23 cellular contexts compared by ENCODE assay signal in the genomic region with DNA sequence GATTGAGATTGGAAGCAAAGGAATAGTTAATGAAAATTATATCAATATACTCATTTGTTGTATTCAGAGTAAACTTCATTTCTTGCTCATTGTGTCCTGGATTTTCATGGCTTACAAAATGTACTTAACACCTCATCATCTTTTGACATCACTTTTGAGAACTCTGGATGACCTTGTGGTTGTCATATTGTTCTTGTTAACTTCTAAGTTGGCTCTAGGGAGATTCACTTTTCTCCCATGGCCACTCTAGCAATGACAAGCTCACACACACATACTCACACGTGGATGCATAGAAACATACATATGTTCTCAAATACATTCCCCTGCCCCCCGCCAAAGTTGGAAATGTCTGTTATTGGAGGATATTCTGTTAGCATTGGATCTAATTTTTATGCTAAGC. TPM values are rescaled to one million over a fixed set of nuclear protein-coding genes. Genes with fewer than 3 reads are reported as not detected.
DNase-seq lines count a peak whose midpoint lies in the region; FAIRE-seq and TF ChIP-seq lines count a peak whose summit lies in the region.
"Had no signal": no experiment of that assay in that cellular context is flagged by ENCODE, and none has a peak within 500 bp of the region (broad histone marks: within the 10 kb centered on the region; RNA-seq: fewer than 3 reads in every experiment).

No MANE protein-coding gene starts in this region.

- H3K27me3 ChIP-seq in esophagus muscularis mucosa: no peaks in the 10 kb centered on the region
- H3K27me3 ChIP-seq: BE2C, BLaER1 had no signal

- no peaks in the 10 kb centered on the region for H3K9me3 ChIP-seq in esophagus muscularis mucosa
- H3K9me3 ChIP-seq: A549, BE2C, BLaER1, Caco-2 had no signal

- H3K4me3 Mint-ChIP-seq in mesothelial cell of epicardium: no peak overlapping the region
- no peak overlapping the region for H3K4me3 Mint-ChIP-seq in progenitor cell of endocrine pancreas (ENCODE audit: low read depth)
- H3K4me3 Mint-ChIP-seq: CD14-positive monocyte; CD4-positive, alpha-beta memory T cell; CD4-positive, CD25-positive, alpha-beta regulatory T cell; CD8-positive, alpha-beta memory T cell had no signal

- H3K36me3 ChIP-seq in esophagus muscularis mucosa: no peaks in the 10 kb centered on the region
- H3K36me3 ChIP-seq: BE2C, BLaER1 had no signal

- 29% methylated on average over 2 of the region's 2 CpGs for WGBS in esophagus muscularis mucosa

- intact Hi-C loops in esophagus muscularis mucosa (cut with DNase I): no loop called here

- H3K27me3 Mint-ChIP-seq in mesothelial cell of epicardium (ENCODE audit: low read depth) (no peaks in the 10 kb centered on the region), progenitor cell of endocrine pancreas (no peaks in the 10 kb centered on the region)
- H3K27me3 Mint-ChIP-seq: CD4-positive, alpha-beta memory T cell; CD4-positive, CD25-positive, alpha-beta regulatory T cell had no signal

- TF ChIP-seq POLR2A in esophagus muscularis mucosa (IDR thresholded peaks at IDR 0.05; ENCODE audit: low read depth): no peak

- no peak for TF ChIP-seq EP300 in esophagus muscularis mucosa (IDR thresholded peaks at IDR 0.05)

- H3K27ac ChIP-seq in esophagus muscularis mucosa (replicated peaks in 1 of 4): peak overlapping the region in 3 of 4 donors; percentile 18 to 53 (median 35)
- H3K27ac ChIP-seq: 22Rv1, A549, BLaER1 had no signal

- peak overlapping the region; percentile 24 for H3K27ac Mint-ChIP-seq in mesothelial cell of epicardium
- H3K27ac Mint-ChIP-seq in progenitor cell of endocrine pancreas: no peak overlapping the region
- H3K27ac Mint-ChIP-seq: CD14-positive monocyte; CD4-positive, alpha-beta memory T cell; CD4-positive, CD25-positive, alpha-beta regulatory T cell; CD8-positive, alpha-beta memory T cell had no signal

- TF ChIP-seq CTCF in esophagus muscularis mucosa (IDR thresholded peaks at IDR 0.05) (no peak), fibroblast of mammary gland (conservative IDR thresholded peaks at IDR 0.05; ENCODE audit: control insufficient read depth, insufficient read depth, low read depth, low read length) (no peak), mesothelial cell of epicardium (IDR thresholded peaks at IDR 0.05; ENCODE audit: unreplicated experiment) (no peak), progenitor cell of endocrine pancreas (IDR thresholded peaks at IDR 0.05; ENCODE audit: unreplicated experiment) (no peak)

- no peak for DNase-seq in GM18507 (ENCODE audit: extremely low spot score, insufficient read length, low read depth)
- DNase-seq in esophagus muscularis mucosa (ENCODE audit: extremely low spot score): no peak
- DNase-seq in fibroblast of mammary gland (ENCODE audit: low read depth): peak; percentile 31
- DNase-seq in mesothelial cell of epicardium (ENCODE audit: low spot score in 2 of 2, unreplicated experiment in 2 of 2): no peak
- DNase-seq in progenitor cell of endocrine pancreas (ENCODE audit: low spot score, unreplicated experiment): no peak
- DNase-seq in COLO668 (lab: John Stamatoyannopoulos, UW; ENCODE audit: unreplicated experiment): no peak
- no peak for DNase-seq in activated effector memory CD4-positive, alpha-beta T cell treated with Interleukin-2 at 50 U/mL for 16 hours
- DNase-seq: BE2C; C1 segment of cervical spinal cord; Caco-2; Calu3; CD4-positive, alpha-beta memory T cell; CD4-positive, CD25-positive, alpha-beta regulatory T cell; CD8-positive, alpha-beta memory T cell; DMS79 treated with DMSO at 0.1 percent for 48 hours; GF-D8 had no signal

- H3K4me3 ChIP-seq in esophagus muscularis mucosa: no peak overlapping the region
- no peak overlapping the region for H3K4me3 ChIP-seq in fibroblast of mammary gland (ENCODE audit: control insufficient read depth, low read depth, low read length)
- H3K4me3 ChIP-seq: A549, BLaER1 had no signal

- H3K9me3 Mint-ChIP-seq in mesothelial cell of epicardium: no peaks in the 10 kb centered on the region
- no peaks in the 10 kb centered on the region for H3K9me3 Mint-ChIP-seq in progenitor cell of endocrine pancreas (ENCODE audit: low read depth)
- H3K9me3 Mint-ChIP-seq: CD4-positive, alpha-beta memory T cell; CD4-positive, CD25-positive, alpha-beta regulatory T cell had no signal

- H3K4me1 Mint-ChIP-seq in mesothelial cell of epicardium (peaks cover 9% of the 10 kb centered on the region), progenitor cell of endocrine pancreas (ENCODE audit: low read depth) (no peaks in the 10 kb centered on the region)
- H3K4me1 Mint-ChIP-seq: CD14-positive monocyte; CD4-positive, alpha-beta memory T cell; CD4-positive, CD25-positive, alpha-beta regulatory T cell; CD8-positive, alpha-beta memory T cell had no signal

- peaks cover 0 to 16% (median 0%) of the 10 kb centered on the region in 4 donors for H3K4me1 ChIP-seq in esophagus muscularis mucosa
- H3K4me1 ChIP-seq: A549, BE2C, BLaER1, Caco-2 had no signal

- FAIRE-seq in GM18507 (lab: Jason Lieb, UNC): peak; percentile 9
- FAIRE-seq: D721Med, G401.6, GM12892 had no signal

- no peaks in the 10 kb centered on the region for H3K36me3 Mint-ChIP-seq in mesothelial cell of epicardium
- no peaks in the 10 kb centered on the region for H3K36me3 Mint-ChIP-seq in progenitor cell of endocrine pancreas (ENCODE audit: insufficient read depth)
- H3K36me3 Mint-ChIP-seq: CD14-positive monocyte; CD4-positive, alpha-beta memory T cell; CD4-positive, CD25-positive, alpha-beta regulatory T cell; CD8-positive, alpha-beta memory T cell had no signal

RNA-seq across cellular contexts. Expression of a gene that starts 15.3 kb away (rescaled TPM):
- total RNA-seq in esophagus muscularis mucosa (1 to 10 TPM in 1 of 4 donors, under 1 TPM in 3; 0.52 to 1.2 (median 0.65) TPM), mesothelial cell of epicardium (0.70 to 1.2 TPM (median 0.96 TPM) in 3 replicates), progenitor cell of endocrine pancreas (0.48 and 0.71 TPM in 2 replicates)
